In genomic region chr4:89914609-89915008, GRCh38 we compare ENCODE assay signal across 17 cellular contexts. TPM values are rescaled to one million over a fixed set of nuclear protein-coding genes. Genes with fewer than 3 reads are reported as not detected.
A peak's percentile ranks its signal among the peaks of the same experiment; 100 is the strongest.
DNase-seq lines count a peak whose midpoint lies in the region; ATAC-seq, FAIRE-seq and TF ChIP-seq lines count a peak whose summit lies in the region.
"Had no signal": no experiment of that assay in that cellular context is flagged by ENCODE, and none has a peak within 500 bp of the region (broad histone marks: within the 10 kb centered on the region; RNA-seq: fewer than 3 reads in every experiment).

No MANE protein-coding gene starts in this region.

- peak; percentile 48 for FAIRE-seq in A204.1 (lab: Jason Lieb, UNC)
- FAIRE-seq in endometrium (lab: Jason Lieb, UNC): peak; percentile 62
- FAIRE-seq: colon, keratinocyte had no signal

- H3K4me1 ChIP-seq in body of pancreas (no peaks in the 10 kb centered on the region), colonic mucosa (no peaks in the 10 kb centered on the region)
- H3K4me1 ChIP-seq: sigmoid colon, transverse colon had no signal

- intact Hi-C loops in body of pancreas (cut with DNase I): no loop called here
- intact Hi-C loops in colonic mucosa (cut with DNase I): no loop called here

- TF ChIP-seq CTCF in GM06990 (IDR thresholded peaks at IDR 0.05; ENCODE audit: insufficient read depth, low read length, poor library complexity, severe bottlenecking) (peak; percentile 12), body of pancreas (IDR thresholded peaks at IDR 0.05) (peak in 1 of 7 experiments; percentile 8), colonic mucosa (IDR thresholded peaks at IDR 0.05) (no peak)

- no peak for ATAC-seq in body of pancreas
- no peak for ATAC-seq in GM21447 (IDR thresholded peaks at IDR 0.05; ENCODE audit: unreplicated experiment)
- ATAC-seq: activated CD8-positive, alpha-beta T cell treated with anti-CD3 and anti-CD28 coated beads, Interleukin-2, amount 10 ng/mL, durations not matched to agents 7 days and 5 days had no signal

- no peak overlapping the region for H3K9ac ChIP-seq in colonic mucosa (ENCODE audit: low read depth in 2 of 2, low read length in 2 of 2)

- no peak for TF ChIP-seq POLR2A in body of pancreas (IDR thresholded peaks at IDR 0.05)

- DNase-seq in GM06990 (ENCODE audit: extremely low read depth, insufficient read length) (no peak), NCI-H526 treated with DMSO at 0.1 percent for 48 hours (lab: John Stamatoyannopoulos, UW) (peak; percentile 77), body of pancreas (no peak), T-helper 9 cell (no peak), colonic mucosa (no peak)
- DNase-seq: activated CD8-positive, alpha-beta T cell treated with anti-CD3 and anti-CD28 coated beads, Interleukin-2, amount 10 ng/mL, durations not matched to agents 7 days and 5 days; NCI-H187 treated with DMSO at 0.1 percent for 48 hours; sigmoid colon; stimulated activated CD4-positive, alpha-beta T cell treated with anti-CD3 and anti-CD28 coated beads, Interleukin-4, amount 100 ng/mL, for 24 hours; transverse colon had no signal

- no peak overlapping the region for H3K27ac ChIP-seq in body of pancreas
- no peak overlapping the region for H3K27ac ChIP-seq in colonic mucosa
- H3K27ac ChIP-seq: sigmoid colon, transverse colon had no signal

- no peaks in the 10 kb centered on the region for H3K36me3 ChIP-seq in GM06990 (ENCODE audit: control insufficient read depth, insufficient read depth, low read length)
- H3K36me3 ChIP-seq in body of pancreas (replicated peaks in 1 of 2; ENCODE audit: insufficient read depth in 1 of 2, low read depth in 2 of 2): no peaks in the 10 kb centered on the region
- no peaks in the 10 kb centered on the region for H3K36me3 ChIP-seq in colonic mucosa
- H3K36me3 ChIP-seq: HAP-1, sigmoid colon, transverse colon had no signal

- no peaks in the 10 kb centered on the region for H3K27me3 ChIP-seq in GM06990 (replicated peaks; ENCODE audit: control insufficient read depth, insufficient read depth, low read length)
- no peaks in the 10 kb centered on the region for H3K27me3 ChIP-seq in body of pancreas
- H3K27me3 ChIP-seq in colonic mucosa: no peaks in the 10 kb centered on the region
- H3K27me3 ChIP-seq: sigmoid colon, transverse colon had no signal

- H3K4me3 ChIP-seq in GM06990 (replicated peaks; ENCODE audit: low read depth, low read length): no peak overlapping the region
- H3K4me3 ChIP-seq in body of pancreas: no peak overlapping the region
- no peak overlapping the region for H3K4me3 ChIP-seq in colonic mucosa
- H3K4me3 ChIP-seq: HAP-1, sigmoid colon, transverse colon had no signal

- no peaks in the 10 kb centered on the region for H3K9me3 ChIP-seq in body of pancreas
- no peaks in the 10 kb centered on the region for H3K9me3 ChIP-seq in colonic mucosa
- H3K9me3 ChIP-seq: HAP-1, sigmoid colon, transverse colon had no signal

RNA-seq across cellular contexts. Expression of gene MMRN1, which starts 20.0 kb away (rescaled TPM):
- total RNA-seq in body of pancreas: 10 to 100 TPM in 1 of 2 donors, 1 to 10 TPM in 1; 8.2 to 33.5 TPM
- total RNA-seq in colonic mucosa: 10 to 100 TPM in 1 of 2 donors, 1 to 10 TPM in 1; 6.7 to 11.9 TPM
- total RNA-seq: mesothelial cell of epicardium had no signal
